12 cellular contexts compared by ENCODE assay signal in the genomic region with DNA sequence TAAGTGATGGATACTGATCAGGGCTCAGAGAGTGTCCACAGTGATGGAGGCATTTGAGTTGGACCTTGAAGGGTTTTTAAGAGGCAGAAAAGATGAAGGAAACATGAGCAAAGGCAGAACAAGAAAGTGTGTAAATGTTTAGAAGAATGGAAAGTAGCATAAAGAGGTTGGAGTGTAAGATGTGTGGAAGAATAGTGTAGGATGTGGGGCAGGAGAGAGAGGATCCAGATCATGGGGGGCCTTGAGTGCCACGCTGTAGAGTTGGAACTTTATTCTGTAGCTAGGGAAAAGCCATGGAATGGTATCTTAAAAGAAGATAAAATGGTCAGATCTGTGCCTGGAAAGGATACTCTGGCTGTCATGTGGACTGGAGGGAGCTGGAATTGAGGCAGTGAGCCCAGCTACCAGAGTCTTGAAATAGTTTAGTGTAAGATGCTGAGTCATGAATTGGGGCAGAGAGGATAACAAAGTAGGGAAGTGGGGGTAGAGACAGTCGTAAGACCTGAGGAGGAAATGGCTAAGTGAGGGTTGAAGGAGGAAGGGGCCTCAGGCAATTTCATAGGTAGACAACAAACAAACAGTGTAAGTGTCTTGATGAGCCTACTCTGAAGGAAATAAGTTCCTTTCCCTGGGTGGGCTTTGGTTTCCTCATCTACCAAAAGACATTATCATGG. TPM values are rescaled to one million over a fixed set of nuclear protein-coding genes. Genes with fewer than 3 reads are reported as not detected.
DNase-seq lines count a peak whose midpoint lies in the region; ATAC-seq and TF ChIP-seq lines count a peak whose summit lies in the region.
"Had no signal": no experiment of that assay in that cellular context is flagged by ENCODE, and none has a peak within 500 bp of the region (broad histone marks: within the 10 kb centered on the region; RNA-seq: fewer than 3 reads in every experiment).

No MANE protein-coding gene starts in this region.

- no peaks in the 10 kb centered on the region for H3K9me3 Mint-ChIP-seq in activated naive CD8-positive, alpha-beta T cell treated with anti-CD3 and anti-CD28 coated beads for 36 hours
- H3K9me3 Mint-ChIP-seq: activated T-helper 1 cell treated with anti-CD3 and anti-CD28 coated beads, Interleukin-12 subunit alpha, Interleukin-12 subunit beta, Interleukin-2, Interleukin-4 antibody, amounts not matched to agents 30 ng/mL and 10 ng/mL and 1 ng/mL, durations not matched to agents 14 hours and 24 hours and 36 hours; T-helper 1 cell treated with Interleukin-12 subunit alpha and Interleukin-12 subunit beta and Interleukin-4 antibody, amounts not matched to agents 30 μg/mL and 1 μg/mL, for 36 hours had no signal

- TF ChIP-seq CTCF in uterus (IDR thresholded peaks at IDR 0.05) (no peak), RWPE1 (conservative IDR thresholded peaks at IDR 0.05; ENCODE audit: low read depth) (no peak)

- no peak overlapping the region for H3K4me3 Mint-ChIP-seq in activated naive CD8-positive, alpha-beta T cell treated with anti-CD3 and anti-CD28 coated beads for 36 hours
- H3K4me3 Mint-ChIP-seq: activated T-helper 1 cell treated with anti-CD3 and anti-CD28 coated beads, Interleukin-12 subunit alpha, Interleukin-12 subunit beta, Interleukin-2, Interleukin-4 antibody, amounts not matched to agents 30 ng/mL and 10 ng/mL and 1 ng/mL, durations not matched to agents 14 hours and 24 hours and 36 hours; T-helper 1 cell treated with Interleukin-12 subunit alpha and Interleukin-12 subunit beta and Interleukin-4 antibody, amounts not matched to agents 30 μg/mL and 1 μg/mL, for 36 hours had no signal

- no peaks in the 10 kb centered on the region for H3K36me3 Mint-ChIP-seq in activated naive CD8-positive, alpha-beta T cell treated with anti-CD3 and anti-CD28 coated beads for 36 hours

- H3K27ac Mint-ChIP-seq in activated naive CD8-positive, alpha-beta T cell treated with anti-CD3 and anti-CD28 coated beads for 36 hours = no peak overlapping the region
- H3K27ac Mint-ChIP-seq: activated T-helper 1 cell treated with anti-CD3 and anti-CD28 coated beads, Interleukin-12 subunit alpha, Interleukin-12 subunit beta, Interleukin-2, Interleukin-4 antibody, amounts not matched to agents 30 ng/mL and 10 ng/mL and 1 ng/mL, durations not matched to agents 14 hours and 24 hours and 36 hours; T-helper 1 cell treated with Interleukin-12 subunit alpha and Interleukin-12 subunit beta and Interleukin-4 antibody, amounts not matched to agents 30 μg/mL and 1 μg/mL, for 36 hours had no signal

- POLR2A ChIA-PET in RWPE1 (lab: Yijun Ruan, JAX; ENCODE audit: low non-redundant PET) = no interaction called here

- peak; percentile 40 for DNase-seq in KG1 (lab: John Stamatoyannopoulos, UW)
- DNase-seq in adipocyte (ENCODE audit: low read depth) = peak; percentile 64
- DNase-seq in iPS-NIHi7 (ENCODE audit: extremely low spot score) = peak; percentile 13
- no peak for DNase-seq in uterus
- DNase-seq in activated naive CD8-positive, alpha-beta T cell treated with anti-CD3 and anti-CD28 coated beads for 36 hours = no peak
- DNase-seq in RWPE1 (ENCODE audit: low spot score) = no peak
- DNase-seq: effector CD4-positive, alpha-beta T cell; kidney glomerular epithelial cell; NCI-H2081 had no signal

- H3K4me3 ChIP-seq in adipocyte (ENCODE audit: low read length) = peak overlapping the region; percentile 63
- H3K4me3 ChIP-seq in uterus = no peak overlapping the region

- H3K9ac ChIP-seq in adipocyte (ENCODE audit: low read length) = peak overlapping the region; percentile 40

- H3K36me3 ChIP-seq in adipocyte (ENCODE audit: control insufficient read depth, insufficient read depth, low read length, severe bottlenecking) (no peaks in the 10 kb centered on the region), uterus (no peaks in the 10 kb centered on the region)

- no peaks in the 10 kb centered on the region for H3K9me3 ChIP-seq in adipocyte (ENCODE audit: control insufficient read depth, low read length)
- H3K9me3 ChIP-seq in uterus = no peaks in the 10 kb centered on the region

- CTCF ChIA-PET in RWPE1 (lab: Yijun Ruan, JAX) = interaction anchor here (0.7 kb wide), 1 partner anchor 475 kb away, joined by 4 read pairs; no protein-coding TSS in a partner anchor

- peaks cover 5% of the 10 kb centered on the region for H3K27me3 Mint-ChIP-seq in activated naive CD8-positive, alpha-beta T cell treated with anti-CD3 and anti-CD28 coated beads for 36 hours

- TF ChIP-seq POLR2A in uterus (IDR thresholded peaks at IDR 0.05) = no peak

- H3K4me1 ChIP-seq in adipocyte (ENCODE audit: control insufficient read depth, insufficient read depth, low read length) (peaks cover 24% of the 10 kb centered on the region), uterus (no peaks in the 10 kb centered on the region)

- ATAC-seq in GM21526 (IDR thresholded peaks at IDR 0.05; ENCODE audit: low FRiP score, unreplicated experiment) = no peak

- intact Hi-C loops in uterus (cut with DNase I; ENCODE audit: low total_unique reads) = no loop called here

- H3K27me3 ChIP-seq in adipocyte (replicated peaks; ENCODE audit: control insufficient read depth, insufficient read depth, low read length) (peaks cover 27% of the 10 kb centered on the region), uterus (no peaks in the 10 kb centered on the region)

- H3K4me1 Mint-ChIP-seq in activated naive CD8-positive, alpha-beta T cell treated with anti-CD3 and anti-CD28 coated beads for 36 hours = no peaks in the 10 kb centered on the region

- H3K27ac ChIP-seq in uterus (peak overlapping the region; percentile 1 to 60), RWPE1 (no peak overlapping the region)

RNA-seq across cellular contexts. Expression of a gene that starts 6.7 kb away (rescaled TPM):
- total RNA-seq in uterus = 10 to 100 TPM in 2 of 4 donors, 1 to 10 TPM in 2; 2.4 to 13.7 (median 10.5) TPM
- total RNA-seq in activated naive CD8-positive, alpha-beta T cell treated with anti-CD3 and anti-CD28 coated beads for 36 hours = not detected
- total RNA-seq: activated T-helper 1 cell treated with anti-CD3 and anti-CD28 coated beads, Interleukin-12 subunit alpha, Interleukin-12 subunit beta, Interleukin-2, Interleukin-4 antibody, amounts not matched to agents 30 ng/mL and 10 ng/mL and 1 ng/mL, durations not matched to agents 14 hours and 24 hours and 36 hours had no signal

RNA-seq across cellular contexts. Expression of a gene that starts 32.9 kb away (rescaled TPM):
- 10 to 100 TPM in 1 of 4 donors, 1 to 10 TPM in 3; 5.0 to 19.5 (median 7.3) TPM for total RNA-seq in uterus
- total RNA-seq in activated naive CD8-positive, alpha-beta T cell treated with anti-CD3 and anti-CD28 coated beads for 36 hours = 1 to 10 TPM; 4.2 to 6.0 TPM

Comparison
In these comparisons a context has a peak if more than half of its experiments do, and no peak if none do; other contexts are left out.
1. DNase-seq: peak in KG1 (single experiment), adipocyte (single experiment) and iPS-NIHi7 (single experiment); none in uterus (0 of 2), activated naive CD8-positive, alpha-beta T cell treated with anti-CD3 and anti-CD28 coated beads for 36 hours (single experiment) and RWPE1 (single experiment).